ENCODE assay signal across 12 cellular contexts in the genomic region with DNA sequence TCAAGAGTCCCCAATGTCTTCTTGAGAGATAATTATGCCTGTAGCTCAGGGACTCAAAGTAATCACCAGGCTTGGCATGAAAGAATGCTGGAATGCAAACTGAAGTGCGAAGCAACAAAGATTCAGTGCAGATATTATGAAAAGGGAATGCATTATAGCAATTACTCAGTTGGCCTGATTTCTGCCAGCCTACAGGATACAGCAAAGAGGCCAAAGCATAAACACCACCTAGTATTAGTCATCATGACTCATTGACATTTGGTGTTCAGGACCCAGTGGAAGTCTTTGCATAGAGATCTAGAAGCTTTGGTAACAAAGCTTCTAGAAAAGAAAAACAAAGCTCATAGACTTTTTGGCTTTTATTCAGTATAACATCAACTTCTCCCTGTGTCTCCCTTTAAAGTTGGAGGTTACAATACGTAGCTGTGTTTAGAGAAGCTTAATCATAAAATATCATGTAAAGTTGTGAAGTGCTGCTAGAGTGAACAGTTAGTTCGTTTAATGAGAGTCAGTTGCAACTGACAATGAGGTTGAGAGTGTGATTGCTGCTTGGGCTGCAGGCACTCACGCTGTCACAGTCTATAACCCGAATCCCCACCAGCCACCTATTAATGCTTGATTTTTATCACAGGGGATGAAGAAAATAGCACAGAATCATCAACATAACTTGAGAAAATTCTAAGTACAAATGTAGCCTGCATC.
DNase-seq lines count a peak whose midpoint lies in the region; ATAC-seq and TF ChIP-seq lines count a peak whose summit lies in the region.
"Had no signal": no experiment of that assay in that cellular context is flagged by ENCODE, and none has a peak within 500 bp of the region (broad histone marks: within the 10 kb centered on the region; RNA-seq: fewer than 3 reads in every experiment).

No MANE protein-coding gene starts in this region.

- peaks cover 0 to 4% (median 2%) of the 10 kb centered on the region in 3 experiments; a peak in 2 of 7 replicates for H3K36me3 Mint-ChIP-seq in H9 (ENCODE audit: insufficient read depth in 1 of 3, low read depth in 3 of 3)
- no peaks in the 10 kb centered on the region for H3K36me3 Mint-ChIP-seq in natural killer cell
- H3K36me3 Mint-ChIP-seq: CD4-positive, alpha-beta memory T cell had no signal

- no peak overlapping the region for H2BK5ac ChIP-seq in H9 (ENCODE audit: insufficient read length, low read length)

- H3K27ac ChIP-seq in H9 (ENCODE audit: insufficient read length, low read depth, low read length): no peak overlapping the region
- H3K27ac ChIP-seq in caudate nucleus (ENCODE audit: low read depth, low read length): no peak overlapping the region

- no peaks in the 10 kb centered on the region for H3K27me3 ChIP-seq in H9 (ENCODE audit: insufficient read depth, low read length)

- H2BK20ac ChIP-seq in H9 (ENCODE audit: low read depth, low read length, poor library complexity, severe bottlenecking): peak overlapping the region; percentile 83

- no peaks in the 10 kb centered on the region for H3K79me2 ChIP-seq in H9 (ENCODE audit: insufficient read depth, low read length)

- H3K4me3 Mint-ChIP-seq in H9: no peak overlapping the region
- no peak overlapping the region for H3K4me3 Mint-ChIP-seq in natural killer cell
- H3K4me3 Mint-ChIP-seq: CD4-positive, alpha-beta memory T cell; dendritic cell treated with granulocyte-macrophage colony-stimulating factor and Interleukin-4, amounts not matched to agents 40 ng/mL and 50 ng/mL, for 4 days had no signal

- no peaks in the 10 kb centered on the region for H3K23me2 ChIP-seq in H9 (ENCODE audit: insufficient read length, low read depth, low read length, poor library complexity, severe bottlenecking)

- no peak overlapping the region for H2BK12ac ChIP-seq in H9 (ENCODE audit: insufficient read length, low read depth, low read length)

- H2BK120ac ChIP-seq in H9 (ENCODE audit: low read depth, low read length, poor library complexity, severe bottlenecking): no peak overlapping the region

- H3K27me3 Mint-ChIP-seq in H9 (ENCODE audit: low read depth) (no peaks in the 10 kb centered on the region), natural killer cell (ENCODE audit: low read depth in 2 of 2) (no peaks in the 10 kb centered on the region)
- H3K27me3 Mint-ChIP-seq: CD4-positive, alpha-beta memory T cell; dendritic cell treated with granulocyte-macrophage colony-stimulating factor and Interleukin-4, amounts not matched to agents 40 ng/mL and 50 ng/mL, for 4 days had no signal

- H3K18ac ChIP-seq in H9 (ENCODE audit: insufficient read length, low read depth, low read length): no peak overlapping the region

- no CpG with 5 or more reads among the region's 5 CpGs for WGBS in H9 (ENCODE audit: extremely low coverage, insufficient read length, low lambda C conversion rate)

- H4K5ac ChIP-seq in H9 (ENCODE audit: insufficient read length, low read depth, low read length): no peak overlapping the region

- no peak overlapping the region for H3K56ac ChIP-seq in H9 (ENCODE audit: insufficient read length, low read depth, low read length)

- H3K4me1 ChIP-seq in H9 (ENCODE audit: insufficient read depth, low read length): peaks cover 3% of the 10 kb centered on the region; the same call in 1 of the 2 replicates

- H4K8ac ChIP-seq in H9 (replicated peaks; ENCODE audit: insufficient read length, low read depth, low read length): no peak overlapping the region

- no peak overlapping the region for H4K91ac ChIP-seq in H9 (ENCODE audit: insufficient read length, low read depth, low read length)

- H3K9me3 Mint-ChIP-seq in H9 (no peaks in the 10 kb centered on the region; a peak in 1 of 5 replicates), natural killer cell (peaks cover 6 to 15% of the 10 kb centered on the region in 2 donors)
- H3K9me3 Mint-ChIP-seq: dendritic cell treated with granulocyte-macrophage colony-stimulating factor and Interleukin-4, amounts not matched to agents 40 ng/mL and 50 ng/mL, for 4 days had no signal

- H4K20me1 ChIP-seq in H9 (ENCODE audit: control insufficient read depth, insufficient read depth, insufficient read length): no peaks in the 10 kb centered on the region

- H3K23ac ChIP-seq in H9 (ENCODE audit: insufficient read length, low read depth, low read length): no peak overlapping the region

- H3K4me1 Mint-ChIP-seq in H9 (peaks cover 24 to 27% of the 10 kb centered on the region in 2 experiments), natural killer cell (no peaks in the 10 kb centered on the region)
- H3K4me1 Mint-ChIP-seq: CD4-positive, alpha-beta memory T cell had no signal

- H2BK15ac ChIP-seq in H9 (ENCODE audit: low read depth, low read length): no peak overlapping the region

- intact Hi-C loops in natural killer cell (cut with micrococcal nuclease): no loop called here

- H2AFZ ChIP-seq in H9 (ENCODE audit: low read length): no peak overlapping the region

- peak; percentile 96 for DNase-seq in A172 (ENCODE audit: low spot score)
- DNase-seq in H9: no peak
- peak; percentile 54 for DNase-seq in glomerular endothelial cell (ENCODE audit: extremely low read depth, low read depth, low spot score)
- DNase-seq in caudate nucleus (lab: John Stamatoyannopoulos, UW): no peak
- no peak for DNase-seq in natural killer cell
- no peak for DNase-seq in stimulated activated CD4-positive, alpha-beta T cell treated with anti-CD3 and anti-CD28 coated beads, Interleukin-4, amount 100 ng/mL, for 4 hours
- DNase-seq: activated CD4-positive, alpha-beta T cell treated with anti-CD3 and anti-CD28 coated beads, Interleukin-2, amount 50 U/mL, for 4 hours; CD4-positive, alpha-beta memory T cell; NCI-H748 treated with DMSO at 0.1 percent for 48 hours had no signal

- H3K14ac ChIP-seq in H9 (ENCODE audit: insufficient read depth, low read length): no peak overlapping the region

- no peak overlapping the region for H2AK5ac ChIP-seq in H9 (ENCODE audit: insufficient read length, low read length)

- peak; percentile 98 for ATAC-seq in SK-N-SH treated with all-trans-retinoic acid at 6 μM for 48 hours
- no peak for ATAC-seq in HG03342 (IDR thresholded peaks at IDR 0.05; ENCODE audit: unreplicated experiment)
- no peak for ATAC-seq in natural killer cell

- no peak overlapping the region for H3K4ac ChIP-seq in H9 (ENCODE audit: low read depth, low read length)

- H3K9me3 ChIP-seq in H9 (ENCODE audit: control insufficient read depth, low read depth, low read length): no peaks in the 10 kb centered on the region

- no peaks in the 10 kb centered on the region for H3K79me1 ChIP-seq in H9 (ENCODE audit: insufficient read depth, low read depth, low read length, poor library complexity, severe bottlenecking)

- TF ChIP-seq CTCF in H9 (conservative IDR thresholded peaks at IDR 0.05) (no peak), natural killer cell (IDR thresholded peaks at IDR 0.05) (no peak)

- H3K4me2 ChIP-seq in H9 (ENCODE audit: insufficient read depth, insufficient read length, low read length): no peak overlapping the region

- H3K9ac ChIP-seq in H9 (ENCODE audit: extremely low read depth, insufficient read length, low read length): no peak overlapping the region

- H3K27ac Mint-ChIP-seq in H9 (peak overlapping the region in 2 of 3 experiments; percentile 30 to 65; a peak in 3 of 7 replicates), natural killer cell (no peak overlapping the region)
- H3K27ac Mint-ChIP-seq: CD4-positive, alpha-beta memory T cell; dendritic cell treated with granulocyte-macrophage colony-stimulating factor and Interleukin-4, amounts not matched to agents 40 ng/mL and 50 ng/mL, for 4 days had no signal

- H3T11ph ChIP-seq in H9 (ENCODE audit: low read length): no peak overlapping the region

TF ChIP-seq in SK-N-SH treated with all-trans-retinoic acid at 6 μM for 48 hours, 23 proteins besides CTCF, POLR2A, EP300 and RAD21:
- TF ChIP-seq ZNF70 (CRISPR knock-in tag; IDR thresholded peaks at IDR 0.05): no peak
- TF ChIP-seq CREB5 (CRISPR knock-in tag; IDR thresholded peaks at IDR 0.05; ENCODE audit: low read depth): no peak
- TF ChIP-seq TOX (CRISPR knock-in tag; IDR thresholded peaks at IDR 0.05; ENCODE audit: borderline replicate concordance): 0 out of 2 replicates have a peak, but pooled peaks have one; percentile 14
- TF ChIP-seq ZFP3 (CRISPR knock-in tag; IDR thresholded peaks at IDR 0.05): no peak
- TF ChIP-seq TCF4 (CRISPR knock-in tag; IDR thresholded peaks at IDR 0.05; ENCODE audit: borderline replicate concordance): no peak
- TF ChIP-seq ARNTL (CRISPR knock-in tag; IDR thresholded peaks at IDR 0.05; ENCODE audit: borderline replicate concordance, low read depth): no peak

Comparison
In these comparisons a context has a peak if more than half of its experiments do, and no peak if none do; other contexts are left out.
1. DNase-seq: peak in A172 (single experiment) and glomerular endothelial cell (single experiment); none in H9 (single experiment), caudate nucleus (0 of 61), natural killer cell (single experiment) and stimulated activated CD4-positive, alpha-beta T cell treated with anti-CD3 and anti-CD28 coated beads, Interleukin-4, amount 100 ng/mL, for 4 hours (0 of 2).
2. H3K27ac Mint-ChIP-seq: peak in H9 (2 of 3); none in natural killer cell (0 of 2).